8 cellular contexts compared by ENCODE assay signal in genomic region chr3:73502609-73503560, GRCh38.
DNase-seq lines count a peak whose midpoint lies in the region; TF ChIP-seq lines count a peak whose summit lies in the region.

No MANE protein-coding gene starts in this region.

- H3K27me3 Mint-ChIP-seq in brain = peaks cover 4% of the 10 kb centered on the region

- peak overlapping the region in 4 of 5 experiments; percentile 17 to 84 (median 72) for H3K27ac Mint-ChIP-seq in brain

- peak overlapping the region in 1 of 5 experiments; percentile 26 for H3K4me3 Mint-ChIP-seq in brain

- DNase-seq in SIG-M5 treated with dmso at 0.1 percent for 504 hours (lab: John Stamatoyannopoulos, UW; ENCODE audit: unreplicated experiment) = peak; percentile 61
- DNase-seq in SIG-M5 (lab: John Stamatoyannopoulos, UW) = no peak
- peak; percentile 44 for DNase-seq in HFF-Myc (ENCODE audit: extremely low read depth, low read depth)
- peak; percentile 25 for DNase-seq in MV-4-11 (lab: John Stamatoyannopoulos, UW)
- DNase-seq in SW480 (ENCODE audit: low spot score) = peak; percentile 60
- peak; percentile 75 for DNase-seq in iPS-NIHi7 (ENCODE audit: extremely low spot score)
- peak; percentile 65 for DNase-seq in smooth muscle cell of the brain vasculature (ENCODE audit: low read depth, low spot score)

- no peak overlapping the region for H3K4me3 ChIP-seq in HFF-Myc (replicated peaks; ENCODE audit: low read depth, low read length)

- peaks cover 3% of the 10 kb centered on the region for H3K36me3 Mint-ChIP-seq in brain

- H3K9me3 Mint-ChIP-seq in brain = peaks cover 0 to 4% (median 0%) of the 10 kb centered on the region in 5 experiments

- H3K4me1 Mint-ChIP-seq in brain = peaks cover 78% of the 10 kb centered on the region

- peak; percentile 79 for TF ChIP-seq CTCF in HFF-Myc (IDR thresholded peaks at IDR 0.05; ENCODE audit: low read depth, low read length, missing control alignments)
- TF ChIP-seq CTCF in brain (conservative IDR thresholded peaks at IDR 0.05) = peak; percentile 96 to 97
